In the genomic region with DNA sequence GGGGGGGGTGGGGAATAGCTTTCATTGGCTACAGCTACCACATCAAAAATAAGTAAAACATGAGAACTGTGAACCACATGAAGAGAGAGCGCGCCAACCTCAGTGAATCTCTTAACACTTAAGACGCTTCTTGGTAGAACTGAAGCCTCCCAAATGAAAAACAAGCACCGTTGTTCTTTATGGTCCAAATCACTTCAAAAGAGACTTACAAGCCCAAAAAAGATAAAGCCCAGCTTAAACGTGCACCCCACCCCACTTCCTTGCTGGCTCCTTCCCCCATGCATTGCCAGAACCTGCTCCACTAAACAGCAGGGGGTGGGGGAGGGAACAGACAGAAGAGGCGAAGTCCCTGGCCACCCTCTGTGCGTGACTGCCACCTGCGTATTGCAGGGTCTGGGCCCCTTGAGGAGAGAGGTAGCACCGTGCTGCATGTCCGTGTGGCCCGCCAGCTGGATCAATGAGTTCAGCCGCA, we compare ENCODE assay signal across 1 cellular context.
TF ChIP-seq lines count a peak whose summit lies in the region.

No MANE protein-coding gene starts in this region.

TF ChIP-seq in H1, 55 proteins besides CTCF, POLR2A, EP300 and RAD21 (continued from another document):
- TF ChIP-seq, protein P1, sequence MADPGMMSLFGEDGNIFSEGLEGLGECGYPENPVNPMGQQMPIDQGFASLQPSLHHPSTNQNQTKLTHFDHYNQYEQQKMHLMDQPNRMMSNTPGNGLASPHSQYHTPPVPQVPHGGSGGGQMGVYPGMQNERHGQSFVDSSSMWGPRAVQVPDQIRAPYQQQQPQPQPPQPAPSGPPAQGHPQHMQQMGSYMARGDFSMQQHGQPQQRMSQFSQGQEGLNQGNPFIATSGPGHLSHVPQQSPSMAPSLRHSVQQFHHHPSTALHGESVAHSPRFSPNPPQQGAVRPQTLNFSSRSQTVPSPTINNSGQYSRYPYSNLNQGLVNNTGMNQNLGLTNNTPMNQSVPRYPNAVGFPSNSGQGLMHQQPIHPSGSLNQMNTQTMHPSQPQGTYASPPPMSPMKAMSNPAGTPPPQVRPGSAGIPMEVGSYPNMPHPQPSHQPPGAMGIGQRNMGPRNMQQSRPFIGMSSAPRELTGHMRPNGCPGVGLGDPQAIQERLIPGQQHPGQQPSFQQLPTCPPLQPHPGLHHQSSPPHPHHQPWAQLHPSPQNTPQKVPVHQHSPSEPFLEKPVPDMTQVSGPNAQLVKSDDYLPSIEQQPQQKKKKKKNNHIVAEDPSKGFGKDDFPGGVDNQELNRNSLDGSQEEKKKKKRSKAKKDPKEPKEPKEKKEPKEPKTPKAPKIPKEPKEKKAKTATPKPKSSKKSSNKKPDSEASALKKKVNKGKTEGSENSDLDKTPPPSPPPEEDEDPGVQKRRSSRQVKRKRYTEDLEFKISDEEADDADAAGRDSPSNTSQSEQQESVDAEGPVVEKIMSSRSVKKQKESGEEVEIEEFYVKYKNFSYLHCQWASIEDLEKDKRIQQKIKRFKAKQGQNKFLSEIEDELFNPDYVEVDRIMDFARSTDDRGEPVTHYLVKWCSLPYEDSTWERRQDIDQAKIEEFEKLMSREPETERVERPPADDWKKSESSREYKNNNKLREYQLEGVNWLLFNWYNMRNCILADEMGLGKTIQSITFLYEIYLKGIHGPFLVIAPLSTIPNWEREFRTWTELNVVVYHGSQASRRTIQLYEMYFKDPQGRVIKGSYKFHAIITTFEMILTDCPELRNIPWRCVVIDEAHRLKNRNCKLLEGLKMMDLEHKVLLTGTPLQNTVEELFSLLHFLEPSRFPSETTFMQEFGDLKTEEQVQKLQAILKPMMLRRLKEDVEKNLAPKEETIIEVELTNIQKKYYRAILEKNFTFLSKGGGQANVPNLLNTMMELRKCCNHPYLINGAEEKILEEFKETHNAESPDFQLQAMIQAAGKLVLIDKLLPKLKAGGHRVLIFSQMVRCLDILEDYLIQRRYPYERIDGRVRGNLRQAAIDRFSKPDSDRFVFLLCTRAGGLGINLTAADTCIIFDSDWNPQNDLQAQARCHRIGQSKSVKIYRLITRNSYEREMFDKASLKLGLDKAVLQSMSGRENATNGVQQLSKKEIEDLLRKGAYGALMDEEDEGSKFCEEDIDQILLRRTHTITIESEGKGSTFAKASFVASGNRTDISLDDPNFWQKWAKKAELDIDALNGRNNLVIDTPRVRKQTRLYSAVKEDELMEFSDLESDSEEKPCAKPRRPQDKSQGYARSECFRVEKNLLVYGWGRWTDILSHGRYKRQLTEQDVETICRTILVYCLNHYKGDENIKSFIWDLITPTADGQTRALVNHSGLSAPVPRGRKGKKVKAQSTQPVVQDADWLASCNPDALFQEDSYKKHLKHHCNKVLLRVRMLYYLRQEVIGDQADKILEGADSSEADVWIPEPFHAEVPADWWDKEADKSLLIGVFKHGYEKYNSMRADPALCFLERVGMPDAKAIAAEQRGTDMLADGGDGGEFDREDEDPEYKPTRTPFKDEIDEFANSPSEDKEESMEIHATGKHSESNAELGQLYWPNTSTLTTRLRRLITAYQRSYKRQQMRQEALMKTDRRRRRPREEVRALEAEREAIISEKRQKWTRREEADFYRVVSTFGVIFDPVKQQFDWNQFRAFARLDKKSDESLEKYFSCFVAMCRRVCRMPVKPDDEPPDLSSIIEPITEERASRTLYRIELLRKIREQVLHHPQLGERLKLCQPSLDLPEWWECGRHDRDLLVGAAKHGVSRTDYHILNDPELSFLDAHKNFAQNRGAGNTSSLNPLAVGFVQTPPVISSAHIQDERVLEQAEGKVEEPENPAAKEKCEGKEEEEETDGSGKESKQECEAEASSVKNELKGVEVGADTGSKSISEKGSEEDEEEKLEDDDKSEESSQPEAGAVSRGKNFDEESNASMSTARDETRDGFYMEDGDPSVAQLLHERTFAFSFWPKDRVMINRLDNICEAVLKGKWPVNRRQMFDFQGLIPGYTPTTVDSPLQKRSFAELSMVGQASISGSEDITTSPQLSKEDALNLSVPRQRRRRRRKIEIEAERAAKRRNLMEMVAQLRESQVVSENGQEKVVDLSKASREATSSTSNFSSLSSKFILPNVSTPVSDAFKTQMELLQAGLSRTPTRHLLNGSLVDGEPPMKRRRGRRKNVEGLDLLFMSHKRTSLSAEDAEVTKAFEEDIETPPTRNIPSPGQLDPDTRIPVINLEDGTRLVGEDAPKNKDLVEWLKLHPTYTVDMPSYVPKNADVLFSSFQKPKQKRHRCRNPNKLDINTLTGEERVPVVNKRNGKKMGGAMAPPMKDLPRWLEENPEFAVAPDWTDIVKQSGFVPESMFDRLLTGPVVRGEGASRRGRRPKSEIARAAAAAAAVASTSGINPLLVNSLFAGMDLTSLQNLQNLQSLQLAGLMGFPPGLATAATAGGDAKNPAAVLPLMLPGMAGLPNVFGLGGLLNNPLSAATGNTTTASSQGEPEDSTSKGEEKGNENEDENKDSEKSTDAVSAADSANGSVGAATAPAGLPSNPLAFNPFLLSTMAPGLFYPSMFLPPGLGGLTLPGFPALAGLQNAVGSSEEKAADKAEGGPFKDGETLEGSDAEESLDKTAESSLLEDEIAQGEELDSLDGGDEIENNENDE (IDR thresholded peaks at IDR 0.05; ENCODE audit: insufficient replicate concordance, low read length), result no peak
- TF ChIP-seq BACH1 (IDR thresholded peaks at IDR 0.05; ENCODE audit: low read length), result no peak
- TF ChIP-seq SAP30 (IDR thresholded peaks at IDR 0.05; ENCODE audit: insufficient read depth, insufficient replicate concordance, low read length), result no peak
- TF ChIP-seq TAF7 (optimal IDR thresholded peaks at IDR 0.05; ENCODE audit: borderline replicate concordance, low read depth, low read length), result no peak
- TF ChIP-seq SRF (IDR thresholded peaks at IDR 0.05; ENCODE audit: low read depth, low read length), result no peak
- no peak for TF ChIP-seq KDM4A (IDR thresholded peaks at IDR 0.05; ENCODE audit: low read depth, low read length, severe bottlenecking)
TF ChIP-seq in H1: peak in this region for 0.
